ENCODE assay signal across 1 cellular context in genomic region chr12:69123311-69123710, GRCh38.
TF ChIP-seq lines count a peak whose summit lies in the region.

No MANE protein-coding gene starts in this region.

TF ChIP-seq in GM23338, 12 proteins besides CTCF, POLR2A, EP300 and RAD21 (continued from another document):
- no peak for TF ChIP-seq REST (IDR thresholded peaks at IDR 0.05; ENCODE audit: unreplicated experiment)
- no peak for TF ChIP-seq JUNB (IDR thresholded peaks at IDR 0.05; ENCODE audit: unreplicated experiment)
- TF ChIP-seq STAT1 (IDR thresholded peaks at IDR 0.05; ENCODE audit: unreplicated experiment): no peak
- TF ChIP-seq CREB1 (CRISPR knock-in tag; IDR thresholded peaks at IDR 0.05; ENCODE audit: low read depth): no peak
- no peak for TF ChIP-seq ZNF331 (CRISPR knock-in tag; IDR thresholded peaks at IDR 0.05; ENCODE audit: low read depth)
- no peak for TF ChIP-seq ETS1 (IDR thresholded peaks at IDR 0.05)
- no peak for TF ChIP-seq ZNF114 (CRISPR knock-in tag; IDR thresholded peaks at IDR 0.05)
